Comparison of ENCODE assay signal across 29 cellular contexts in the genomic region with DNA sequence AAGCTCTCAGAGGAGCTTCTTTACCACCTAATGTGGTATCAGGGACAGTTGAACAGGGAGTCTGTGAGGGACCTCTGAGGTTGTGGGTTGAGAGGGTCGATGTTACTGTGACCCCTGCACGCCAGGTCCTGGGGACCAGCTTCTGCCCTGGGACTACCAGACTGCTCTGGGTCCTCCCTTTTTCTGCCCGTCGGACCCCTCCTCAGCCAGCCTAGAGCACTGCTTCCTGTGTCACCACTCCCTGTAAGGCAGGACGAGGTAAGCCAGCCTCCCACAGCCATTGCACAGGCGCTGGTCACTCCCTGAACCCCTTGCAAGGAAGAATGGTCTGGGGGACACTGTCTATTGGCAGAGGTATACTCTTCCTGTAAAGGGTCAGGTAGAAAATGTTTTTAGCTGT. TPM values are rescaled to one million over a fixed set of nuclear protein-coding genes. Genes with fewer than 3 reads are reported as not detected.
A peak's percentile ranks its signal among the peaks of the same experiment; 100 is the strongest.
DNase-seq lines count a peak whose midpoint lies in the region; ATAC-seq and TF ChIP-seq lines count a peak whose summit lies in the region.
"Had no signal": no experiment of that assay in that cellular context is flagged by ENCODE, and none has a peak within 500 bp of the region (broad histone marks: within the 10 kb centered on the region; RNA-seq: fewer than 3 reads in every experiment).

No MANE protein-coding gene starts in this region.

- no peaks in the 10 kb centered on the region for H3K27me3 ChIP-seq in CD8-positive, alpha-beta T cell (ENCODE audit: insufficient read depth, low read length)
- peaks cover 0 to 2% (median 0%) of the 10 kb centered on the region in 5 donors for H3K27me3 ChIP-seq in subcutaneous abdominal adipose tissue (ENCODE audit: control insufficient read depth in 5 of 5, insufficient read depth in 4 of 5, low read length in 5 of 5)
- no peaks in the 10 kb centered on the region for H3K27me3 ChIP-seq in psoas muscle (ENCODE audit: insufficient read depth in 3 of 3, low read length in 2 of 3)
- H3K27me3 ChIP-seq: ascending aorta, cardiac muscle cell, left lung, neutrophil, sigmoid colon, SJCRH30 had no signal

- H3K9me3 ChIP-seq in CD8-positive, alpha-beta T cell (ENCODE audit: low read length), result no peaks in the 10 kb centered on the region
- H3K9me3 ChIP-seq in subcutaneous abdominal adipose tissue (ENCODE audit: control insufficient read depth in 5 of 5, low read length in 5 of 5), result no peaks in the 10 kb centered on the region
- H3K9me3 ChIP-seq in psoas muscle, result no peaks in the 10 kb centered on the region
- H3K9me3 ChIP-seq: A549, ascending aorta, left lung, neutrophil, sigmoid colon, SJCRH30 had no signal

- CTCF ChIA-PET in CD8-positive, alpha-beta T cell (lab: Charles Lee), result interaction anchor here (0.8 to 1.8 kb wide), 3 partner anchors 36 to 55 kb away, joined by 3 to 4 read pairs (median 3); no protein-coding TSS in a partner anchor

- H3K9ac ChIP-seq in subcutaneous abdominal adipose tissue (ENCODE audit: low read length in 5 of 5), result peak overlapping the region in 3 of 5 donors; percentile 46 to 62 (median 49)

- H3K4me3 Mint-ChIP-seq in activated T-cell treated with anti-CD3 and anti-CD28 coated beads, Interleukin-2, amount 50 U/mL, for 72 hours, result no peak overlapping the region
- H3K4me3 Mint-ChIP-seq in CD8-positive, alpha-beta T cell, result no peak overlapping the region
- no peak overlapping the region for H3K4me3 Mint-ChIP-seq in effector memory CD8-positive, alpha-beta T cell
- H3K4me3 Mint-ChIP-seq: activated naive CD8-positive, alpha-beta T cell treated with anti-CD3 and anti-CD28 coated beads, Interleukin-2, amount 10 ng/mL, durations not matched to agents 7 days and 5 days; immature natural killer cell; WTC11 had no signal

- no peak for TF ChIP-seq CTCF in CD8-positive, alpha-beta T cell (IDR thresholded peaks at IDR 0.05)
- TF ChIP-seq CTCF in psoas muscle (IDR thresholded peaks at IDR 0.05), result no peak

- DNase-seq in activated T-cell treated with anti-CD3 and anti-CD28 coated beads, Interleukin-2, amount 50 U/mL, for 72 hours, result no peak
- no peak for DNase-seq in activated T-cell treated with anti-CD3 and anti-CD28 coated beads, Interleukin-2, amount 50 U/mL, for 48 hours
- no peak for DNase-seq in CD8-positive, alpha-beta T cell
- no peak for DNase-seq in effector memory CD8-positive, alpha-beta T cell
- no peak for DNase-seq in stimulated activated CD4-positive, alpha-beta T cell treated with anti-CD3 and anti-CD28 coated beads, Interleukin-4, amount 100 ng/mL, for 1 hour
- DNase-seq in psoas muscle (no peak), hippocampal formation (lab: John Stamatoyannopoulos, UW) (no peak)
- DNase-seq: activated CD4-positive, alpha-beta T cell treated with anti-CD3 and anti-CD28 coated beads, Interleukin-2, amount 50 U/mL, for 48 hours; activated CD8-positive, alpha-beta memory T cell treated with anti-CD3 and anti-CD28 coated beads, Interleukin-2, amount 50 U/mL, for 4 hours; activated effector memory CD4-positive, alpha-beta T cell treated with Interleukin-2 at 50 U/mL for 16 hours; activated naive CD8-positive, alpha-beta T cell treated with anti-CD3 and anti-CD28 coated beads, Interleukin-2, amount 10 ng/mL, durations not matched to agents 7 days and 5 days; DMS153; immature natural killer cell; left lung; NCI-H1092; NCI-H1694 treated with DMSO at 0.1 percent for 48 hours; NCI-H446 treated with DMSO at 0.1 percent for 48 hours; sigmoid colon; SJCRH30; stimulated activated CD4-positive, alpha-beta T cell treated with anti-CD3 and anti-CD28 coated beads, Interleukin-12 subunit alpha, Interleukin-12 subunit beta, amount 100 ng/mL, for 4 hours; stimulated activated CD4-positive, alpha-beta T cell treated with anti-CD3 and anti-CD28 coated beads, Interleukin-4, amount 100 ng/mL, for 4 hours; SW 1271 had no signal

- no peak for ATAC-seq in activated T-cell treated with anti-CD3 and anti-CD28 coated beads, Interleukin-2, amount 50 U/mL, for 72 hours (replicated peaks in 1 of 2)
- ATAC-seq in CD8-positive, alpha-beta T cell, result no peak
- no peak for ATAC-seq in effector memory CD8-positive, alpha-beta T cell (replicated peaks)
- ATAC-seq in psoas muscle, result no peak
- ATAC-seq: left lung, WTC11 had no signal

- H3K4me1 ChIP-seq in CD8-positive, alpha-beta T cell (ENCODE audit: insufficient read depth, low read length), result peaks cover 38% of the 10 kb centered on the region
- H3K4me1 ChIP-seq in subcutaneous abdominal adipose tissue (ENCODE audit: control insufficient read depth in 5 of 5, insufficient read depth in 5 of 5, low read length in 5 of 5) (peaks cover 28 to 94% (median 75%) of the 10 kb centered on the region in 5 donors), psoas muscle (peaks cover 6% of the 10 kb centered on the region)

- peaks cover 9 to 10% of the 10 kb centered on the region in 2 donors for H3K36me3 Mint-ChIP-seq in activated T-cell treated with anti-CD3 and anti-CD28 coated beads, Interleukin-2, amount 50 U/mL, for 72 hours (ENCODE audit: insufficient read depth in 2 of 2)
- peaks cover 39% of the 10 kb centered on the region for H3K36me3 Mint-ChIP-seq in CD8-positive, alpha-beta T cell
- H3K36me3 Mint-ChIP-seq in effector memory CD8-positive, alpha-beta T cell (ENCODE audit: insufficient read depth), result peaks cover 18% of the 10 kb centered on the region
- H3K36me3 Mint-ChIP-seq: WTC11 had no signal

- peak overlapping the region; percentile 55 for H3K27ac Mint-ChIP-seq in activated T-cell treated with anti-CD3 and anti-CD28 coated beads, Interleukin-2, amount 50 U/mL, for 72 hours
- peak overlapping the region; percentile 22 for H3K27ac Mint-ChIP-seq in CD8-positive, alpha-beta T cell
- H3K27ac Mint-ChIP-seq in effector memory CD8-positive, alpha-beta T cell, result peak overlapping the region; percentile 90 to 99
- H3K27ac Mint-ChIP-seq: WTC11 had no signal

- POLR2A ChIA-PET in CD8-positive, alpha-beta T cell (lab: Charles Lee), result interaction anchor here (0.9 to 1.0 kb wide), 2 partner anchors 14 to 15 kb away, joined by 3 read pairs; no protein-coding TSS in a partner anchor

- H3K27ac ChIP-seq in CD8-positive, alpha-beta T cell (ENCODE audit: low read depth, low read length), result no peak overlapping the region
- H3K27ac ChIP-seq in subcutaneous abdominal adipose tissue (ENCODE audit: low read depth, low read length) (peak overlapping the region; percentile 89), psoas muscle (no peak overlapping the region)
- H3K27ac ChIP-seq: A549, cardiac muscle cell, left lung, neutrophil, SJCRH30 had no signal

- intact Hi-C loops in CD8-positive, alpha-beta T cell (cut with DNase I, micrococcal nuclease), result no loop called here
- intact Hi-C loops in psoas muscle (cut with DNase I), result no loop called here

- H3K9me3 Mint-ChIP-seq in activated T-cell treated with anti-CD3 and anti-CD28 coated beads, Interleukin-2, amount 50 U/mL, for 72 hours, result no peaks in the 10 kb centered on the region
- H3K9me3 Mint-ChIP-seq in CD8-positive, alpha-beta T cell, result no peaks in the 10 kb centered on the region
- H3K9me3 Mint-ChIP-seq in effector memory CD8-positive, alpha-beta T cell, result no peaks in the 10 kb centered on the region
- H3K9me3 Mint-ChIP-seq: activated naive CD8-positive, alpha-beta T cell treated with anti-CD3 and anti-CD28 coated beads, Interleukin-2, amount 10 ng/mL, durations not matched to agents 7 days and 5 days; WTC11 had no signal

- H3K4me1 Mint-ChIP-seq in activated T-cell treated with anti-CD3 and anti-CD28 coated beads, Interleukin-2, amount 50 U/mL, for 72 hours (ENCODE audit: low read depth), result peaks cover 41% of the 10 kb centered on the region
- peaks cover 46% of the 10 kb centered on the region for H3K4me1 Mint-ChIP-seq in CD8-positive, alpha-beta T cell (ENCODE audit: low read depth)
- peaks cover 27 to 49% of the 10 kb centered on the region in 2 donors for H3K4me1 Mint-ChIP-seq in effector memory CD8-positive, alpha-beta T cell (ENCODE audit: low read depth in 2 of 2)

- no peak overlapping the region for H3K4me3 ChIP-seq in CD8-positive, alpha-beta T cell (ENCODE audit: low read depth, low read length)
- no peak overlapping the region for H3K4me3 ChIP-seq in subcutaneous abdominal adipose tissue (ENCODE audit: low read depth in 1 of 5, low read length in 5 of 5)
- H3K4me3 ChIP-seq in psoas muscle, result no peak overlapping the region
- H3K4me3 ChIP-seq: A549, ascending aorta, cardiac muscle cell, left lung, sigmoid colon, SJCRH30 had no signal

- no peaks in the 10 kb centered on the region for H3K27me3 Mint-ChIP-seq in activated T-cell treated with anti-CD3 and anti-CD28 coated beads, Interleukin-2, amount 50 U/mL, for 72 hours (ENCODE audit: low read depth)
- H3K27me3 Mint-ChIP-seq in CD8-positive, alpha-beta T cell (ENCODE audit: low read depth), result no peaks in the 10 kb centered on the region
- H3K27me3 Mint-ChIP-seq in effector memory CD8-positive, alpha-beta T cell, result no peaks in the 10 kb centered on the region
- H3K27me3 Mint-ChIP-seq: activated naive CD8-positive, alpha-beta T cell treated with anti-CD3 and anti-CD28 coated beads, Interleukin-2, amount 10 ng/mL, durations not matched to agents 7 days and 5 days had no signal

- peaks cover 13% of the 10 kb centered on the region for H3K36me3 ChIP-seq in CD8-positive, alpha-beta T cell (ENCODE audit: insufficient read depth, low read length)
- H3K36me3 ChIP-seq in subcutaneous abdominal adipose tissue (ENCODE audit: control insufficient read depth in 5 of 5, insufficient read depth in 5 of 5, low read length in 5 of 5), result peaks cover 0 to 47% (median 34%) of the 10 kb centered on the region in 5 donors
- peaks cover 0 to 12% of the 10 kb centered on the region in 2 donors for H3K36me3 ChIP-seq in psoas muscle (ENCODE audit: insufficient read depth in 1 of 2, low read depth in 1 of 2)
- H3K36me3 ChIP-seq: cardiac muscle cell had no signal

- WGBS in psoas muscle, 3 donors, result 86 to 92% (median 91%) methylated on average over 6 of the region's 6 CpGs

RNA-seq across cellular contexts. Expression of a gene that starts 38.1 kb away (rescaled TPM):
- total RNA-seq in activated T-cell treated with anti-CD3 and anti-CD28 coated beads, Interleukin-2, amount 50 U/mL, for 72 hours, result 10 to 100 TPM; 59.9 to 66.2 TPM
- total RNA-seq in CD8-positive, alpha-beta T cell, result 10 to 100 TPM; 18.5 to 19.7 TPM
- 1 to 10 TPM; 3.4 to 4.7 (median 4.1) TPM for total RNA-seq in psoas muscle
- 1 to 10 TPM in 1 of 3 donors, under 1 TPM in 2; 0.45 to 1.3 (median 0.96) TPM for polyA plus RNA-seq in psoas muscle
- total RNA-seq: H1 had no signal

RNA-seq across cellular contexts. Expression of a gene that starts 56.5 kb away (rescaled TPM):
- total RNA-seq in activated T-cell treated with anti-CD3 and anti-CD28 coated beads, Interleukin-2, amount 50 U/mL, for 72 hours, result 10 to 100 TPM; 23.1 to 26.3 TPM
- 10 to 100 TPM; 13.7 to 15.2 TPM for total RNA-seq in CD8-positive, alpha-beta T cell
- 10 to 100 TPM; 46.9 to 97.6 (median 57.0) TPM for total RNA-seq in psoas muscle
- 10 to 100 TPM; 65.5 to 98.7 (median 68.4) TPM for polyA plus RNA-seq in psoas muscle

Comparison
In these comparisons a context has a peak if more than half of its experiments do, and no peak if none do; other contexts are left out.
1. H3K27ac Mint-ChIP-seq: peak in every context shown above with its lines; median percentile 94 in effector memory CD8-positive, alpha-beta T cell; 55 in activated T-cell treated with anti-CD3 and anti-CD28 coated beads, Interleukin-2, amount 50 U/mL, for 72 hours; 22 in CD8-positive, alpha-beta T cell.